10 cellular contexts compared by ENCODE assay signal in the genomic region with DNA sequence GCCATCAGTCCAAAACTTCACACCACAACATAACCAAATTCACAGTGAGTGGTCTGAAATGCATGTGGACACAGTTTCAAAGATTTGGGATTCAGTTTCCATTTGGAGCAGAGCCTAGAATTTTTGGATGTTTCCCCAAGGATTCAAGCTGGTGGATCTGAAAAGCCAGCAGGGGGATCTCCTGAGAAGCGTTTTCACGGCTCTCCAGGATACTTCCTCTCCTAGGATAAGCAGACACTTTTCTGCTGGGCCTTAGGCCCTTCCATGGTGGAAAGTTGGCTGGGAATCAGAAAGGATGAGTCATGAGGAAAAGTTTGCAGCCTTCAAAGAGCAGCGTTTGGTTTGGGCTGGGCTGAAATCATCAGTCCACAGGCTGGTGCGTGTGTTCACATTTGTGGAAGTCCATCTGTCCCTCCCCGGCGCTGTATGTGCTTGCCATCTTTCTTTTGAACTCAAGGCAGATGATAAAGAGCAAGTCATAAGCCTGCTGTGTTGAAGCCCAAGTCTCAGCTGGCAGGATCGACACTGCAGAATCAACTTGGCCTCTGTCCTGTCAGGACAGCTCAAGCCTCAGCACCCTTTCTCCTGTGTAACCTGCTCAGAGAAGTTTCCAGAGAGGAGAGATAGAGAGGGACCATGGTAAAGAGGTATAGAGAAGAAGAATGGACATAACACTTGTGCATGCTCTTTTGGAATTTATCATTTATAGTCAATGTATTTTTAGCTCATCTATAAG.
DNase-seq lines count a peak whose midpoint lies in the region; ATAC-seq and TF ChIP-seq lines count a peak whose summit lies in the region.
"Had no signal": no experiment of that assay in that cellular context is flagged by ENCODE, and none has a peak within 500 bp of the region (broad histone marks: within the 10 kb centered on the region; RNA-seq: fewer than 3 reads in every experiment).

No MANE protein-coding gene starts in this region.

- H3K4me1 Mint-ChIP-seq in activated CD4-positive, alpha-beta T cell treated with anti-CD3 and anti-CD28 coated beads, Interleukin-2, amount 10 ng/mL, durations not matched to agents 7 days and 5 days: no peaks in the 10 kb centered on the region

- peaks cover 17% of the 10 kb centered on the region for H3K4me1 ChIP-seq in BE2C

- POLR2A ChIA-PET in activated CD4-positive, alpha-beta T cell treated with anti-CD3 and anti-CD28 coated beads, Interleukin-2, amount 10 ng/mL, durations not matched to agents 7 days and 5 days (lab: Charles Lee): no interaction called here

- no peaks in the 10 kb centered on the region for H3K27me3 Mint-ChIP-seq in activated CD4-positive, alpha-beta T cell treated with anti-CD3 and anti-CD28 coated beads, Interleukin-2, amount 10 ng/mL, durations not matched to agents 7 days and 5 days

- no peak for ATAC-seq in GM21576 (IDR thresholded peaks at IDR 0.05; ENCODE audit: unreplicated experiment)
- ATAC-seq in HG02763 (IDR thresholded peaks at IDR 0.05; ENCODE audit: unreplicated experiment): no peak

- DNase-seq in BE2C: peak; percentile 71
- peak; percentile 99 for DNase-seq in RPMI7951 (ENCODE audit: low read depth)
- peak; percentile 88 for DNase-seq in fibroblast of mammary gland (ENCODE audit: low read depth)
- peak; percentile 82 for DNase-seq in non-pigmented ciliary epithelial cell (ENCODE audit: low read depth)
- no peak for DNase-seq in activated CD4-positive, alpha-beta T cell treated with anti-CD3 and anti-CD28 coated beads, Interleukin-2, amount 10 ng/mL, durations not matched to agents 7 days and 5 days
- DNase-seq in NCI-H146 treated with DMSO at 0.1 percent for 48 hours (lab: John Stamatoyannopoulos, UW; ENCODE audit: unreplicated experiment): no peak
- DNase-seq: activated naive CD4-positive, alpha-beta T cell treated with anti-CD3 and anti-CD28 coated beads for 36 hours; KBM-7 had no signal

- no peaks in the 10 kb centered on the region for H3K9me3 ChIP-seq in BE2C

- no peak overlapping the region for H3K4me3 Mint-ChIP-seq in activated CD4-positive, alpha-beta T cell treated with anti-CD3 and anti-CD28 coated beads, Interleukin-2, amount 10 ng/mL, durations not matched to agents 7 days and 5 days
- H3K4me3 Mint-ChIP-seq: activated naive CD4-positive, alpha-beta T cell treated with anti-CD3 and anti-CD28 coated beads for 36 hours had no signal

- no peaks in the 10 kb centered on the region for H3K27me3 ChIP-seq in BE2C

- no peaks in the 10 kb centered on the region for H3K36me3 ChIP-seq in BE2C

- H3K27ac Mint-ChIP-seq in activated CD4-positive, alpha-beta T cell treated with anti-CD3 and anti-CD28 coated beads, Interleukin-2, amount 10 ng/mL, durations not matched to agents 7 days and 5 days: no peak overlapping the region
- H3K27ac Mint-ChIP-seq: activated naive CD4-positive, alpha-beta T cell treated with anti-CD3 and anti-CD28 coated beads for 36 hours had no signal

- H3K4me3 ChIP-seq in BE2C (ENCODE audit: low read depth, low read length) (no peak overlapping the region), fibroblast of mammary gland (ENCODE audit: control insufficient read depth, low read depth, low read length) (no peak overlapping the region)

- CTCF ChIA-PET in activated CD4-positive, alpha-beta T cell treated with anti-CD3 and anti-CD28 coated beads, Interleukin-2, amount 10 ng/mL, durations not matched to agents 7 days and 5 days (lab: Charles Lee): no interaction called here

- H3K36me3 Mint-ChIP-seq in activated CD4-positive, alpha-beta T cell treated with anti-CD3 and anti-CD28 coated beads, Interleukin-2, amount 10 ng/mL, durations not matched to agents 7 days and 5 days (ENCODE audit: low read depth): no peaks in the 10 kb centered on the region

- TF ChIP-seq CTCF in BE2C (IDR thresholded peaks at IDR 0.05; ENCODE audit: low read depth, low read length) (peak; percentile 53), fibroblast of mammary gland (conservative IDR thresholded peaks at IDR 0.05; ENCODE audit: control insufficient read depth, insufficient read depth, low read depth, low read length) (peak; percentile 29)

- no peaks in the 10 kb centered on the region for H3K9me3 Mint-ChIP-seq in activated CD4-positive, alpha-beta T cell treated with anti-CD3 and anti-CD28 coated beads, Interleukin-2, amount 10 ng/mL, durations not matched to agents 7 days and 5 days

Comparison
In these comparisons a context has a peak if more than half of its experiments do, and no peak if none do; other contexts are left out.
1. DNase-seq: peak in BE2C (single experiment), RPMI7951 (single experiment), fibroblast of mammary gland (single experiment) and non-pigmented ciliary epithelial cell (single experiment); none in activated CD4-positive, alpha-beta T cell treated with anti-CD3 and anti-CD28 coated beads, Interleukin-2, amount 10 ng/mL, durations not matched to agents 7 days and 5 days (single experiment) and NCI-H146 treated with DMSO at 0.1 percent for 48 hours (single experiment).